Comparison of ENCODE assay signal across 8 cellular contexts in genomic region chr5:117454716-117455212, GRCh38.
A peak's percentile ranks its signal among the peaks of the same experiment; 100 is the strongest.
DNase-seq lines count a peak whose midpoint lies in the region; ATAC-seq and TF ChIP-seq lines count a peak whose summit lies in the region.

No MANE protein-coding gene starts in this region.

- H3K9me3 ChIP-seq in OCI-LY1 (ENCODE audit: low read length) (no peaks in the 10 kb centered on the region), right cardiac atrium (ENCODE audit: control insufficient read depth, low read length) (no peaks in the 10 kb centered on the region)

- H3K9me2 ChIP-seq in OCI-LY1 (ENCODE audit: low read depth, low read length), result no peaks in the 10 kb centered on the region

- WGBS in right cardiac atrium, result 19% methylated on average over 13 of the region's 13 CpGs

- H4K20me1 ChIP-seq in OCI-LY1 (ENCODE audit: insufficient read depth, low read length), result no peaks in the 10 kb centered on the region

- peak overlapping the region; percentile 27; the same call in 1 of the 2 replicates for H3K4me2 ChIP-seq in OCI-LY1 (ENCODE audit: low read length)

- H2AFZ ChIP-seq in OCI-LY1 (ENCODE audit: low read length), result no peak overlapping the region

- H3K36me3 ChIP-seq in OCI-LY1 (ENCODE audit: insufficient read depth, low read length), result no peaks in the 10 kb centered on the region

- no peaks in the 10 kb centered on the region for H3K27me3 ChIP-seq in OCI-LY1 (ENCODE audit: insufficient read depth, low read length)
- H3K27me3 ChIP-seq in right cardiac atrium (ENCODE audit: control insufficient read depth, insufficient read depth), result no peaks in the 10 kb centered on the region

- H3K27ac ChIP-seq in OCI-LY1 (ENCODE audit: low read depth, low read length, poor library complexity, severe bottlenecking) (no peak overlapping the region), right cardiac atrium (ENCODE audit: low read length) (no peak overlapping the region)

- H3K4me1 ChIP-seq in OCI-LY1 (ENCODE audit: insufficient read depth, low read length, severe bottlenecking), result peaks cover 3% of the 10 kb centered on the region
- no peaks in the 10 kb centered on the region for H3K4me1 ChIP-seq in right cardiac atrium (ENCODE audit: control insufficient read depth, insufficient read depth, low read length)

- H3K9ac ChIP-seq in OCI-LY1 (ENCODE audit: low read length), result no peak overlapping the region

- H3K79me2 ChIP-seq in OCI-LY1 (ENCODE audit: insufficient read depth, low read length), result no peaks in the 10 kb centered on the region

- no peaks in the 10 kb centered on the region for H3F3A ChIP-seq in OCI-LY1 (ENCODE audit: insufficient read depth, low read length)

- peak; percentile 59 for DNase-seq in D341Med (ENCODE audit: low spot score)
- DNase-seq in activated naive CD4-positive, alpha-beta T cell treated with anti-CD3 and anti-CD28 coated beads, Interleukin-2, amount 50 U/mL, for 16 hours, result peak; percentile 33
- DNase-seq in right cardiac atrium, result peak; percentile 10 to 62 (median 49)
- DNase-seq in stimulated activated CD4-positive, alpha-beta T cell treated with anti-CD3 and anti-CD28 coated beads, Interleukin-12 subunit alpha, Interleukin-12 subunit beta, amount 100 ng/mL, for 24 hours (ENCODE audit: low read depth in 2 of 2), result peak; percentile 17
- DNase-seq in superior temporal gyrus (ENCODE audit: extremely low spot score), result no peak

- intact Hi-C loops in right cardiac atrium (cut with DNase I), result loop anchor here in 1 of 4 donors (5.0 kb wide), 1 partner anchor 1338 kb away; no protein-coding TSS in a partner anchor

- ATAC-seq in GM19463 (IDR thresholded peaks at IDR 0.05; ENCODE audit: unreplicated experiment) (peak; percentile 87), HG03460 (IDR thresholded peaks at IDR 0.05; ENCODE audit: unreplicated experiment) (peak; percentile 86), right cardiac atrium (peak; percentile 55 to 80)

- peak; percentile 87 for TF ChIP-seq CTCF in OCI-LY1 (IDR thresholded peaks at IDR 0.05; ENCODE audit: low read length)

- peak overlapping the region; percentile 31 for H3K4me3 ChIP-seq in OCI-LY1 (ENCODE audit: low read depth, low read length, poor library complexity, severe bottlenecking)
- H3K4me3 ChIP-seq in right cardiac atrium (ENCODE audit: low read length), result peak overlapping the region; percentile 30
